ENCODE assay signal across 8 cellular contexts in the genomic region with DNA sequence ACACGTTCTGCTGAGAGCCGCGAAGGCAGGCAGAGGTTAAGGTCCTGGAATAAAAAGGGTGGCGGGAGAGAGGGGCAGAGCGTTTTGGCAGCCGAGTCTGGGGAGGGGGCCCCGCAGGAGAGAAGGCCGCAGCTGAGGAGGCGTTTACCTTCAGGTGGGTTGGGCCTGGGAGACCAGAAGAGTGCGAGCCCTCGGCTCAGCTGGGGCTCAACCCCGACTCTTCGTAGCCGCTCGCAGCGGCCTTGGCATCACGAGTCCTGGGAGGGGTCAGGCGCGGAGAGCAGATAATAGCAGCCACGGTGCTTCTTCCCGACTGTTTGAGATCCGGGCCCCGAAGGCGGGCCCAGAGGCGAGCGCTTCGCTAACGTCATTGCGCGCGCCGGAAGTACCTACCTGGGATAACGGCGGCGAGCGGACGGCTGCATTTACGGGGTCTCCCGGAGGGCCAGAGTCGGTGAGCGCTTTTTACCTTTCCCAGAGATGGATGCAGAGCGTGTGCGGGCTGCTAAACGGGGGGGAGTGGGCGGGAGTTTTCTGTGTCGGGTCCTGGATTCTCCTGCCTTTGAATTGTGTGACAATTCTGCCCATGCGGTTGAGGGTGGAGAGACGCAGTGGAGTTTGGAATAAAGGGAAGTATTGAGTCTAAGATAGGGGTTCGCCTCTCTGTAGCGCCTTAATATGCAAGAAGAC. TPM values are rescaled to one million over a fixed set of nuclear protein-coding genes. Genes with fewer than 3 reads are reported as not detected.
DNase-seq lines count a peak whose midpoint lies in the region; ATAC-seq, FAIRE-seq and TF ChIP-seq lines count a peak whose summit lies in the region.

A gene with protein sequence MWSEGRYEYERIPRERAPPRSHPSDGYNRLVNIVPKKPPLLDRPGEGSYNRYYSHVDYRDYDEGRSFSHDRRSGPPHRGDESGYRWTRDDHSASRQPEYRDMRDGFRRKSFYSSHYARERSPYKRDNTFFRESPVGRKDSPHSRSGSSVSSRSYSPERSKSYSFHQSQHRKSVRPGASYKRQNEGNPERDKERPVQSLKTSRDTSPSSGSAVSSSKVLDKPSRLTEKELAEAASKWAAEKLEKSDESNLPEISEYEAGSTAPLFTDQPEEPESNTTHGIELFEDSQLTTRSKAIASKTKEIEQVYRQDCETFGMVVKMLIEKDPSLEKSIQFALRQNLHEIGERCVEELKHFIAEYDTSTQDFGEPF (plus strand): TSS at position 392 of the 690 bp plus-strand sequence. CDS start 9,736 bp downstream, outside the sequence.
A gene with protein sequence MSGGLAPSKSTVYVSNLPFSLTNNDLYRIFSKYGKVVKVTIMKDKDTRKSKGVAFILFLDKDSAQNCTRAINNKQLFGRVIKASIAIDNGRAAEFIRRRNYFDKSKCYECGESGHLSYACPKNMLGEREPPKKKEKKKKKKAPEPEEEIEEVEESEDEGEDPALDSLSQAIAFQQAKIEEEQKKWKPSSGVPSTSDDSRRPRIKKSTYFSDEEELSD (minus strand): TSS at position 319 of the 690 bp plus-strand sequence. CDS start 1,992 bp downstream, outside the sequence.

- peaks cover 62% of the 10 kb centered on the region for H3K79me2 ChIP-seq in astrocyte (ENCODE audit: insufficient read depth, low read length)

- H3K36me3 Mint-ChIP-seq in astrocyte (ENCODE audit: low read depth, unreplicated experiment), result peaks cover 3% of the 10 kb centered on the region

- ATAC-seq in GM18502 (IDR thresholded peaks at IDR 0.05; ENCODE audit: poor library complexity, unreplicated experiment) (peak; percentile 93), HG02884 (IDR thresholded peaks at IDR 0.05; ENCODE audit: unreplicated experiment) (peak; percentile 90)

- no peaks in the 10 kb centered on the region for H3K9me3 ChIP-seq in astrocyte (ENCODE audit: insufficient read depth, low read depth, low read length)

- peaks cover 15% of the 10 kb centered on the region for H3K4me1 Mint-ChIP-seq in astrocyte (ENCODE audit: low read depth, unreplicated experiment)

- H3K36me3 ChIP-seq in astrocyte (ENCODE audit: insufficient read depth, low read length), result peaks cover 4% of the 10 kb centered on the region

- peak within 1 kb of the TSS; percentile 89 for H3K9ac ChIP-seq in astrocyte (ENCODE audit: low read length)

- H3K27ac Mint-ChIP-seq in astrocyte (ENCODE audit: unreplicated experiment), result peak within 1 kb of the TSS; percentile 85

- no peak for FAIRE-seq in astrocyte (lab: Jason Lieb, UNC)

- H3K27me3 ChIP-seq in astrocyte (ENCODE audit: insufficient read depth, low read length), result no peaks in the 10 kb centered on the region

- peaks cover 13% of the 10 kb centered on the region for H3K4me1 ChIP-seq in astrocyte (ENCODE audit: insufficient read depth, low read length)

- H3K9me3 Mint-ChIP-seq in astrocyte (ENCODE audit: unreplicated experiment), result no peaks in the 10 kb centered on the region

- DNase-seq in NCI-H1694 treated with DMSO at 0.1 percent for 48 hours (lab: John Stamatoyannopoulos, UW), result peak; percentile 68
- DNase-seq in T-helper 22 cell (ENCODE audit: low read depth), result peak; percentile 69
- DNase-seq in astrocyte (ENCODE audit: low read depth), result peak; percentile 61
- peak; percentile 64 to 71 for DNase-seq in hippocampal formation (lab: John Stamatoyannopoulos, UW)
- peak; percentile 94 for DNase-seq in retina
- no peak for DNase-seq in cortex of kidney (lab: John Stamatoyannopoulos, UW)

- H3K4me3 ChIP-seq in astrocyte (ENCODE audit: insufficient read depth, low read depth, low read length), result peak within 1 kb of the TSS; percentile 93

- H2AFZ ChIP-seq in astrocyte (ENCODE audit: low read depth, low read length), result peak within 1 kb of the TSS; percentile 81

- H4K20me1 ChIP-seq in astrocyte (ENCODE audit: insufficient read depth, low read length), result peaks cover 24% of the 10 kb centered on the region

- no peak for TF ChIP-seq CTCF in astrocyte (IDR thresholded peaks at IDR 0.05; ENCODE audit: insufficient read depth, low read depth, low read length)

- H3K27me3 Mint-ChIP-seq in astrocyte (ENCODE audit: low read depth, unreplicated experiment), result no peaks in the 10 kb centered on the region

- peak within 1 kb of the TSS; percentile 77 for H3K27ac ChIP-seq in astrocyte (ENCODE audit: low read depth, low read length)

- H3K4me2 ChIP-seq in astrocyte (ENCODE audit: low read length), result peak within 1 kb of the TSS; percentile 83

- peak within 1 kb of the TSS; percentile 99 for H3K4me3 Mint-ChIP-seq in astrocyte (ENCODE audit: unreplicated experiment)

RNA-seq across cellular contexts. Expression of the first gene that starts in this region (rescaled TPM):
- total RNA-seq in astrocyte, result 56.9 and 65.3 TPM in 2 replicates

RNA-seq across cellular contexts. Expression of the second gene that starts in this region (rescaled TPM):
- 45.8 and 50.7 TPM in 2 replicates for total RNA-seq in astrocyte
